ENCODE assay signal across 1 cellular context in the genomic region with DNA sequence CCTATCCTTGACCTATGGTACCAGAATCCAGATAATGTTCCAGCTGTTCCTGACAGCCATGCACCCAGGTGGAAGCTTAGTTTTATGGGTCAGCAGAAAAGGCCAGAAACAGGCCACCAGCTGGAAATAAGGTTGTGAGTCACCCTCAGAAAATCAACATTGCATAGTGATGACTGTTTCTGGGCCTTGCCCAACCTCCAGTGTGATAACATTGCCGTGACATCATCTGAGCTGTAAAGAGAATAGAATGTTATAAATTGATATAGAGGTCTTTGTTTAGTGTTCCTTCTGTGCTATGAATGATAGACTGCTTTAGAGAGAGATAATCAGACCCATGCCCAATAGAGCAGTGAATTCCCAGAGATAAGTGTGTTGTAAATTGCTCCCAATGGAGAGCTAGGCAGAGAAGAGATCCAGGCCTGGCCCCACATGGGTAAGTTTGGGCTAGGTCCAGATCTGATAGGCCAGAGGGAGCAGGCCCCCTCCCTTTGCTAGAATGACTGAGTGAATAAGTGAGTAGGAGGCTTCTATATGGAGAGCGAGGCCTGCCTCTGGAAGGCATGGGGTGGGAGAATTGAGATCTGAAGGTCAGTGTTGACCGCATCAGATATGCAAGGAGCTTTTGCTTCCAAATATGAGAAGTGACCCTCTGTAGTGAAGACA.
TF ChIP-seq lines count a peak whose summit lies in the region.

No MANE protein-coding gene starts in this region.

TF ChIP-seq in HepG2, 621 proteins besides CTCF, POLR2A, EP300 and RAD21 (continues in another document):
- 0 out of 2 replicates have a peak, but pooled peaks have one; percentile 27 for TF ChIP-seq THAP11 (CRISPR knock-in tag; IDR thresholded peaks at IDR 0.05)
- peak; percentile 30; the same call in 1 of the 2 replicates for TF ChIP-seq CREM (IDR thresholded peaks at IDR 0.05)
- no peak for TF ChIP-seq CREM (CRISPR knock-in tag; IDR thresholded peaks at IDR 0.05)
- peak; percentile 48; the same call in 1 of the 2 replicates for TF ChIP-seq NCOA2 (CRISPR knock-in tag; IDR thresholded peaks at IDR 0.05)
- TF ChIP-seq, protein P1, sequence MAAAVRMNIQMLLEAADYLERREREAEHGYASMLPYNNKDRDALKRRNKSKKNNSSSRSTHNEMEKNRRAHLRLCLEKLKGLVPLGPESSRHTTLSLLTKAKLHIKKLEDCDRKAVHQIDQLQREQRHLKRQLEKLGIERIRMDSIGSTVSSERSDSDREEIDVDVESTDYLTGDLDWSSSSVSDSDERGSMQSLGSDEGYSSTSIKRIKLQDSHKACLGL (CRISPR knock-in tag; IDR thresholded peaks at IDR 0.05) = no peak
- TF ChIP-seq, protein P2, sequence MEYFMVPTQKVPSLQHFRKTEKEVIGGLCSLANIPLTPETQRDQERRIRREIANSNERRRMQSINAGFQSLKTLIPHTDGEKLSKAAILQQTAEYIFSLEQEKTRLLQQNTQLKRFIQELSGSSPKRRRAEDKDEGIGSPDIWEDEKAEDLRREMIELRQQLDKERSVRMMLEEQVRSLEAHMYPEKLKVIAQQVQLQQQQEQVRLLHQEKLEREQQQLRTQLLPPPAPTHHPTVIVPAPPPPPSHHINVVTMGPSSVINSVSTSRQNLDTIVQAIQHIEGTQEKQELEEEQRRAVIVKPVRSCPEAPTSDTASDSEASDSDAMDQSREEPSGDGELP (IDR thresholded peaks at IDR 0.05; ENCODE audit: borderline replicate concordance, low read depth) = peak; percentile 99
- TF ChIP-seq, protein P3, sequence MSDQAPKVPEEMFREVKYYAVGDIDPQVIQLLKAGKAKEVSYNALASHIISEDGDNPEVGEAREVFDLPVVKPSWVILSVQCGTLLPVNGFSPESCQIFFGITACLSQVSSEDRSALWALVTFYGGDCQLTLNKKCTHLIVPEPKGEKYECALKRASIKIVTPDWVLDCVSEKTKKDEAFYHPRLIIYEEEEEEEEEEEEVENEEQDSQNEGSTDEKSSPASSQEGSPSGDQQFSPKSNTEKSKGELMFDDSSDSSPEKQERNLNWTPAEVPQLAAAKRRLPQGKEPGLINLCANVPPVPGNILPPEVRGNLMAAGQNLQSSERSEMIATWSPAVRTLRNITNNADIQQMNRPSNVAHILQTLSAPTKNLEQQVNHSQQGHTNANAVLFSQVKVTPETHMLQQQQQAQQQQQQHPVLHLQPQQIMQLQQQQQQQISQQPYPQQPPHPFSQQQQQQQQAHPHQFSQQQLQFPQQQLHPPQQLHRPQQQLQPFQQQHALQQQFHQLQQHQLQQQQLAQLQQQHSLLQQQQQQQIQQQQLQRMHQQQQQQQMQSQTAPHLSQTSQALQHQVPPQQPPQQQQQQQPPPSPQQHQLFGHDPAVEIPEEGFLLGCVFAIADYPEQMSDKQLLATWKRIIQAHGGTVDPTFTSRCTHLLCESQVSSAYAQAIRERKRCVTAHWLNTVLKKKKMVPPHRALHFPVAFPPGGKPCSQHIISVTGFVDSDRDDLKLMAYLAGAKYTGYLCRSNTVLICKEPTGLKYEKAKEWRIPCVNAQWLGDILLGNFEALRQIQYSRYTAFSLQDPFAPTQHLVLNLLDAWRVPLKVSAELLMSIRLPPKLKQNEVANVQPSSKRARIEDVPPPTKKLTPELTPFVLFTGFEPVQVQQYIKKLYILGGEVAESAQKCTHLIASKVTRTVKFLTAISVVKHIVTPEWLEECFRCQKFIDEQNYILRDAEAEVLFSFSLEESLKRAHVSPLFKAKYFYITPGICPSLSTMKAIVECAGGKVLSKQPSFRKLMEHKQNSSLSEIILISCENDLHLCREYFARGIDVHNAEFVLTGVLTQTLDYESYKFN (CRISPR knock-in tag; conservative IDR thresholded peaks at IDR 0.05) = peak; percentile 44
- TF ChIP-seq FOSL1 (CRISPR knock-in tag; IDR thresholded peaks at IDR 0.05; ENCODE audit: borderline replicate concordance) = peak; percentile 88
- TF ChIP-seq, protein P4, sequence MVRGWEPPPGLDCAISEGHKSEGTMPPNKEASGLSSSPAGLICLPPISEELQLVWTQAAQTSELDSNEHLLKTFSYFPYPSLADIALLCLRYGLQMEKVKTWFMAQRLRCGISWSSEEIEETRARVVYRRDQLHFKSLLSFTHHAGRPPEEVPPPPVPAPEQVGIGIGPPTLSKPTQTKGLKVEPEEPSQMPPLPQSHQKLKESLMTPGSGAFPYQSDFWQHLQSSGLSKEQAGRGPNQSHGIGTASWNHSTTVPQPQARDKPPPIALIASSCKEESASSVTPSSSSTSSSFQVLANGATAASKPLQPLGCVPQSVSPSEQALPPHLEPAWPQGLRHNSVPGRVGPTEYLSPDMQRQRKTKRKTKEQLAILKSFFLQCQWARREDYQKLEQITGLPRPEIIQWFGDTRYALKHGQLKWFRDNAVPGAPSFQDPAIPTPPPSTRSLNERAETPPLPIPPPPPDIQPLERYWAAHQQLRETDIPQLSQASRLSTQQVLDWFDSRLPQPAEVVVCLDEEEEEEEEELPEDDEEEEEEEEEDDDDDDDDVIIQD (CRISPR knock-in tag; IDR thresholded peaks at IDR 0.05; ENCODE audit: low read depth) = peak; percentile 66; the same call in 1 of the 2 replicates
- no peak for TF ChIP-seq SMAD1 (CRISPR knock-in tag; IDR thresholded peaks at IDR 0.05; ENCODE audit: borderline replicate concordance, low read depth)
- TF ChIP-seq, protein P5, sequence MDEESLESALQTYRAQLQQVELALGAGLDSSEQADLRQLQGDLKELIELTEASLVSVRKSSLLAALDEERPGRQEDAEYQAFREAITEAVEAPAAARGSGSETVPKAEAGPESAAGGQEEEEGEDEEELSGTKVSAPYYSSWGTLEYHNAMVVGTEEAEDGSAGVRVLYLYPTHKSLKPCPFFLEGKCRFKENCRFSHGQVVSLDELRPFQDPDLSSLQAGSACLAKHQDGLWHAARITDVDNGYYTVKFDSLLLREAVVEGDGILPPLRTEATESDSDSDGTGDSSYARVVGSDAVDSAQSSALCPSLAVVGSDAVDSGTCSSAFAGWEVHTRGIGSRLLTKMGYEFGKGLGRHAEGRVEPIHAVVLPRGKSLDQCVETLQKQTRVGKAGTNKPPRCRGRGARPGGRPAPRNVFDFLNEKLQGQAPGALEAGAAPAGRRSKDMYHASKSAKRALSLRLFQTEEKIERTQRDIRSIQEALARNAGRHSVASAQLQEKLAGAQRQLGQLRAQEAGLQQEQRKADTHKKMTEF (CRISPR knock-in tag; IDR thresholded peaks at IDR 0.05) = peak; percentile 59; the same call in 1 of the 2 replicates
- no peak for TF ChIP-seq NCOA5 (CRISPR knock-in tag; IDR thresholded peaks at IDR 0.05)
- TF ChIP-seq NR2C2 (CRISPR knock-in tag; IDR thresholded peaks at IDR 0.05; ENCODE audit: borderline replicate concordance) = peak; percentile 44; the same call in 1 of the 2 replicates
- peak; percentile 43 to 86; a peak in 3 of 4 replicates for TF ChIP-seq NR2F1 (CRISPR knock-in tag; IDR thresholded peaks at IDR 0.05)
- TF ChIP-seq SIN3A (IDR thresholded peaks at IDR 0.05; ENCODE audit: borderline replicate concordance, low read depth, low read length) = no peak
- peak; percentile 92 for TF ChIP-seq MAFF (IDR thresholded peaks at IDR 0.05; ENCODE audit: low read depth, low read length)
- peak; percentile 46; the same call in 1 of the 2 replicates for TF ChIP-seq ETV5 (CRISPR knock-in tag; IDR thresholded peaks at IDR 0.05; ENCODE audit: borderline replicate concordance)
- TF ChIP-seq SP4 (CRISPR knock-in tag; IDR thresholded peaks at IDR 0.05) = no peak
- TF ChIP-seq, protein P6, sequence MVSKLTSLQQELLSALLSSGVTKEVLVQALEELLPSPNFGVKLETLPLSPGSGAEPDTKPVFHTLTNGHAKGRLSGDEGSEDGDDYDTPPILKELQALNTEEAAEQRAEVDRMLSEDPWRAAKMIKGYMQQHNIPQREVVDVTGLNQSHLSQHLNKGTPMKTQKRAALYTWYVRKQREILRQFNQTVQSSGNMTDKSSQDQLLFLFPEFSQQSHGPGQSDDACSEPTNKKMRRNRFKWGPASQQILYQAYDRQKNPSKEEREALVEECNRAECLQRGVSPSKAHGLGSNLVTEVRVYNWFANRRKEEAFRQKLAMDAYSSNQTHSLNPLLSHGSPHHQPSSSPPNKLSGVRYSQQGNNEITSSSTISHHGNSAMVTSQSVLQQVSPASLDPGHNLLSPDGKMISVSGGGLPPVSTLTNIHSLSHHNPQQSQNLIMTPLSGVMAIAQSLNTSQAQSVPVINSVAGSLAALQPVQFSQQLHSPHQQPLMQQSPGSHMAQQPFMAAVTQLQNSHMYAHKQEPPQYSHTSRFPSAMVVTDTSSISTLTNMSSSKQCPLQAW (CRISPR knock-in tag; IDR thresholded peaks at IDR 0.05) = peak; percentile 44; the same call in 1 of the 2 replicates
- no peak for TF ChIP-seq GABPA (IDR thresholded peaks at IDR 0.05; ENCODE audit: low read depth, low read length)
- 0 out of 2 replicates have a peak, but pooled peaks have one; percentile 22 for TF ChIP-seq GABPA (CRISPR knock-in tag; IDR thresholded peaks at IDR 0.05; ENCODE audit: low read depth)
- TF ChIP-seq, protein P7, sequence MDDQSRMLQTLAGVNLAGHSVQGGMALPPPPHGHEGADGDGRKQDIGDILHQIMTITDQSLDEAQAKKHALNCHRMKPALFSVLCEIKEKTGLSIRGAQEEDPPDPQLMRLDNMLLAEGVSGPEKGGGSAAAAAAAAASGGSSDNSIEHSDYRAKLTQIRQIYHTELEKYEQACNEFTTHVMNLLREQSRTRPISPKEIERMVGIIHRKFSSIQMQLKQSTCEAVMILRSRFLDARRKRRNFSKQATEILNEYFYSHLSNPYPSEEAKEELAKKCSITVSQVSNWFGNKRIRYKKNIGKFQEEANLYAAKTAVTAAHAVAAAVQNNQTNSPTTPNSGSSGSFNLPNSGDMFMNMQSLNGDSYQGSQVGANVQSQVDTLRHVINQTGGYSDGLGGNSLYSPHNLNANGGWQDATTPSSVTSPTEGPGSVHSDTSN (CRISPR knock-in tag; IDR thresholded peaks at IDR 0.05; ENCODE audit: borderline replicate concordance) = no peak
- TF ChIP-seq MAFK (conservative IDR thresholded peaks at IDR 0.05 in 1 of 2, IDR thresholded peaks at IDR 0.05 in 1 of 2; ENCODE audit: low read length in 2 of 2) = peak; percentile 77 to 86
- TF ChIP-seq ZNF12 (CRISPR knock-in tag; IDR thresholded peaks at IDR 0.05) = 0 out of 2 replicates have a peak, but pooled peaks have one; percentile 19
- TF ChIP-seq ZBTB21 (CRISPR knock-in tag; IDR thresholded peaks at IDR 0.05) = peak; percentile 88
- TF ChIP-seq FOSL2 (CRISPR knock-in tag; IDR thresholded peaks at IDR 0.05) = peak; percentile 100
- no peak for TF ChIP-seq HES4 (CRISPR knock-in tag; IDR thresholded peaks at IDR 0.05; ENCODE audit: borderline replicate concordance)
- TF ChIP-seq, protein P8, sequence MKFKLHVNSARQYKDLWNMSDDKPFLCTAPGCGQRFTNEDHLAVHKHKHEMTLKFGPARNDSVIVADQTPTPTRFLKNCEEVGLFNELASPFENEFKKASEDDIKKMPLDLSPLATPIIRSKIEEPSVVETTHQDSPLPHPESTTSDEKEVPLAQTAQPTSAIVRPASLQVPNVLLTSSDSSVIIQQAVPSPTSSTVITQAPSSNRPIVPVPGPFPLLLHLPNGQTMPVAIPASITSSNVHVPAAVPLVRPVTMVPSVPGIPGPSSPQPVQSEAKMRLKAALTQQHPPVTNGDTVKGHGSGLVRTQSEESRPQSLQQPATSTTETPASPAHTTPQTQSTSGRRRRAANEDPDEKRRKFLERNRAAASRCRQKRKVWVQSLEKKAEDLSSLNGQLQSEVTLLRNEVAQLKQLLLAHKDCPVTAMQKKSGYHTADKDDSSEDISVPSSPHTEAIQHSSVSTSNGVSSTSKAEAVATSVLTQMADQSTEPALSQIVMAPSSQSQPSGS (CRISPR knock-in tag; IDR thresholded peaks at IDR 0.05) = peak; percentile 26; the same call in 1 of the 2 replicates
- no peak for TF ChIP-seq ZNF350 (CRISPR knock-in tag; IDR thresholded peaks at IDR 0.05; ENCODE audit: borderline replicate concordance, low read depth)
- no peak for TF ChIP-seq MTF1 (CRISPR knock-in tag; IDR thresholded peaks at IDR 0.05)
- peak; percentile 93 for TF ChIP-seq CEBPB (IDR thresholded peaks at IDR 0.05; ENCODE audit: borderline replicate concordance, low read depth, low read length)
- TF ChIP-seq RBFOX2 (IDR thresholded peaks at IDR 0.05; ENCODE audit: low read depth, low read length) = no peak
- TF ChIP-seq, protein P9, sequence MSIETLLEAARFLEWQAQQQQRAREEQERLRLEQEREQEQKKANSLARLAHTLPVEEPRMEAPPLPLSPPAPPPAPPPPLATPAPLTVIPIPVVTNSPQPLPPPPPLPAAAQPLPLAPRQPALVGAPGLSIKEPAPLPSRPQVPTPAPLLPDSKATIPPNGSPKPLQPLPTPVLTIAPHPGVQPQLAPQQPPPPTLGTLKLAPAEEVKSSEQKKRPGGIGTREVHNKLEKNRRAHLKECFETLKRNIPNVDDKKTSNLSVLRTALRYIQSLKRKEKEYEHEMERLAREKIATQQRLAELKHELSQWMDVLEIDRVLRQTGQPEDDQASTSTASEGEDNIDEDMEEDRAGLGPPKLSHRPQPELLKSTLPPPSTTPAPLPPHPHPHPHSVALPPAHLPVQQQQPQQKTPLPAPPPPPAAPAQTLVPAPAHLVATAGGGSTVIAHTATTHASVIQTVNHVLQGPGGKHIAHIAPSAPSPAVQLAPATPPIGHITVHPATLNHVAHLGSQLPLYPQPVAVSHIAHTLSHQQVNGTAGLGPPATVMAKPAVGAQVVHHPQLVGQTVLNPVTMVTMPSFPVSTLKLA (IDR thresholded peaks at IDR 0.05) = peak; percentile 18; the same call in 1 of the 2 replicates
- TF ChIP-seq, protein P10, sequence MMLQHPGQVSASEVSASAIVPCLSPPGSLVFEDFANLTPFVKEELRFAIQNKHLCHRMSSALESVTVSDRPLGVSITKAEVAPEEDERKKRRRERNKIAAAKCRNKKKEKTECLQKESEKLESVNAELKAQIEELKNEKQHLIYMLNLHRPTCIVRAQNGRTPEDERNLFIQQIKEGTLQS (CRISPR knock-in tag; IDR thresholded peaks at IDR 0.05) = peak; percentile 97
- TF ChIP-seq IRF2 (CRISPR knock-in tag; IDR thresholded peaks at IDR 0.05) = peak; percentile 71; the same call in 1 of the 2 replicates
- TF ChIP-seq, protein P11, sequence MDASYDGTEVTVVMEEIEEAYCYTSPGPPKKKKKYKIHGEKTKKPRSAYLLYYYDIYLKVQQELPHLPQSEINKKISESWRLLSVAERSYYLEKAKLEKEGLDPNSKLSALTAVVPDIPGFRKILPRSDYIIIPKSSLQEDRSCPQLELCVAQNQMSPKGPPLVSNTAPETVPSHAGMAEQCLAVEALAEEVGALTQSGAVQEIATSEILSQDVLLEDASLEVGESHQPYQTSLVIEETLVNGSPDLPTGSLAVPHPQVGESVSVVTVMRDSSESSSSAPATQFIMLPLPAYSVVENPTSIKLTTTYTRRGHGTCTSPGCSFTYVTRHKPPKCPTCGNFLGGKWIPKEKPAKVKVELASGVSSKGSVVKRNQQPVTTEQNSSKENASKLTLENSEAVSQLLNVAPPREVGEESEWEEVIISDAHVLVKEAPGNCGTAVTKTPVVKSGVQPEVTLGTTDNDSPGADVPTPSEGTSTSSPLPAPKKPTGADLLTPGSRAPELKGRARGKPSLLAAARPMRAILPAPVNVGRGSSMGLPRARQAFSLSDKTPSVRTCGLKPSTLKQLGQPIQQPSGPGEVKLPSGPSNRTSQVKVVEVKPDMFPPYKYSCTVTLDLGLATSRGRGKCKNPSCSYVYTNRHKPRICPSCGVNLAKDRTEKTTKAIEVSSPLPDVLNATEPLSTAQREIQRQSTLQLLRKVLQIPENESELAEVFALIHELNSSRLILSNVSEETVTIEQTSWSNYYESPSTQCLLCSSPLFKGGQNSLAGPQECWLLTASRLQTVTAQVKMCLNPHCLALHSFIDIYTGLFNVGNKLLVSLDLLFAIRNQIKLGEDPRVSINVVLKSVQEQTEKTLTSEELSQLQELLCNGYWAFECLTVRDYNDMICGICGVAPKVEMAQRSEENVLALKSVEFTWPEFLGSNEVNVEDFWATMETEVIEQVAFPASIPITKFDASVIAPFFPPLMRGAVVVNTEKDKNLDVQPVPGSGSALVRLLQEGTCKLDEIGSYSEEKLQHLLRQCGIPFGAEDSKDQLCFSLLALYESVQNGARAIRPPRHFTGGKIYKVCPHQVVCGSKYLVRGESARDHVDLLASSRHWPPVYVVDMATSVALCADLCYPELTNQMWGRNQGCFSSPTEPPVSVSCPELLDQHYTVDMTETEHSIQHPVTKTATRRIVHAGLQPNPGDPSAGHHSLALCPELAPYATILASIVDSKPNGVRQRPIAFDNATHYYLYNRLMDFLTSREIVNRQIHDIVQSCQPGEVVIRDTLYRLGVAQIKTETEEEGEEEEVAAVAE (CRISPR knock-in tag; IDR thresholded peaks at IDR 0.05; ENCODE audit: borderline replicate concordance) = 0 out of 2 replicates have a peak, but pooled peaks have one; percentile 18
